Comparison of ENCODE assay signal across 1 cellular context in genomic region chr9:93575706-93576295, GRCh38.
A peak's percentile ranks its signal among the peaks of the same experiment; 100 is the strongest.
TF ChIP-seq lines count a peak whose summit lies in the region.

No MANE protein-coding gene starts in this region.

TF ChIP-seq in HepG2, 621 proteins besides CTCF, POLR2A, EP300 and RAD21 (continued from another document):
- TF ChIP-seq ZNF687 (CRISPR knock-in tag; IDR thresholded peaks at IDR 0.05) (peak; percentile 43; the same call in 1 of the 2 replicates), MED1 (CRISPR knock-in tag; IDR thresholded peaks at IDR 0.05) (no peak), ZIK1 (CRISPR knock-in tag; IDR thresholded peaks at IDR 0.05; ENCODE audit: borderline replicate concordance, low read depth) (no peak), SAP130 (CRISPR knock-in tag; IDR thresholded peaks at IDR 0.05; ENCODE audit: low read depth) (no peak), HNRNPL (IDR thresholded peaks at IDR 0.05; ENCODE audit: low read depth, low read length) (0 out of 2 replicates have a peak, but pooled peaks have one; percentile 68), ATF3 (CRISPR knock-in tag; IDR thresholded peaks at IDR 0.05) (no peak), ZNF572 (CRISPR knock-in tag; IDR thresholded peaks at IDR 0.05) (0 out of 2 replicates have a peak, but pooled peaks have one; percentile 23), TEAD3 (CRISPR knock-in tag; optimal IDR thresholded peaks at IDR 0.05; ENCODE audit: borderline replicate concordance) (no peak), TOE1 (CRISPR knock-in tag; IDR thresholded peaks at IDR 0.05) (no peak), MTF2 (CRISPR knock-in tag; IDR thresholded peaks at IDR 0.05; ENCODE audit: borderline replicate concordance) (no peak), ZNF747 (CRISPR knock-in tag; IDR thresholded peaks at IDR 0.05; ENCODE audit: borderline replicate concordance) (no peak), ZNF564 (CRISPR knock-in tag; IDR thresholded peaks at IDR 0.05) (no peak)
